27 cellular contexts compared by ENCODE assay signal in the genomic region with DNA sequence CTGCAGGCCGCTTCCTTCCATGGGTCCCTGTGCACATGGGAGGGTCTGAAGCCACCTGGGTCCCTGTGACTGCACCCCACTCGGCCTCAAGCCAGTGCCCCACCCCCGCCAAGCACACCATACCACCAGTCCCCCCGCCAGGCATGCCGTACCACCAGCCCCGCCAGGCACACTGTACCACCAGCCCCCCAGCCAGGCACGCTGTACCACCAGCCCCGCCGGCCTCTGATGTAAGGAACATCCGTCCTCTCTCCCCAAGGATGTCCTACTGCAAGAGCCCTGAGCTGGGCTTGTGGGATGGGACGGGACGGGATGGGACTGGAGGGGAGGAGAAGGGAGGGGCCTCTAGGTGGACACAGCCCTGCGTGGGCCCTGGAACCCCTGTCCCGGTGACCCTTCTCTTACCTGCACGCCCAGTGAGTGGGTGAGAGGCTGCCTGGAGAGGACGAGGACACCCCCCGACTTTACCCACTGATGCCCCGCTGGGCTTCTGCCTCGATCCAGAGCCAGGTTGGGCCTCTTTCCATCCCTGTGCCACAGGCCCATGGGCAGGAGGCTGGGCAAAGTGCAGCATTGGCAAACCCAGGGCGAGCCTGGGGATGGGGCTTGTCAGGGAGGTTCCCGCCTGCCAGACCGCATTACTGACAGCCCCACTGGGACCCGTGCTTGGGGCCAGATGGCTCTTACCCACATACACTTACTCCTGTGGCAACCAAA.
"Had no signal": no experiment of that assay in that cellular context is flagged by ENCODE, and none has a peak within 500 bp of the region (broad histone marks: within the 10 kb centered on the region; RNA-seq: fewer than 3 reads in every experiment).

No MANE protein-coding gene starts in this region.

- H3K27ac ChIP-seq: gastroesophageal sphincter, hepatocyte, lower lobe of right lung, vagina had no signal

- H3K27ac Mint-ChIP-seq: activated CD4-positive, alpha-beta memory T cell treated with anti-CD3 and anti-CD28 coated beads, Interleukin-2, amount 10 ng/mL, durations not matched to agents 7 days and 5 days; activated CD4-positive, alpha-beta T cell treated with anti-CD3 and anti-CD28 coated beads, Interleukin-2, amount 10 ng/mL, durations not matched to agents 7 days and 5 days; activated T-helper 17 cell treated with anti-CD3 and anti-CD28 coated beads, Interleukin-2, amount 50 U/mL, for 72 hours; effector memory CD8-positive, alpha-beta T cell; naive thymus-derived CD8-positive, alpha-beta T cell; stimulated activated naive CD8-positive, alpha-beta T cell treated with anti-CD3 and anti-CD28 coated beads, Interleukin-15, Interleukin-2, amounts not matched to agents 100 ng/mL and 50 ng/mL, for 24 hours; type B pancreatic cell; WTC11 had no signal

- H3K4me1 Mint-ChIP-seq: activated CD4-positive, alpha-beta memory T cell treated with anti-CD3 and anti-CD28 coated beads, Interleukin-2, amount 10 ng/mL, durations not matched to agents 7 days and 5 days; activated CD4-positive, alpha-beta T cell treated with anti-CD3 and anti-CD28 coated beads, Interleukin-2, amount 10 ng/mL, durations not matched to agents 7 days and 5 days; activated T-helper 17 cell treated with anti-CD3 and anti-CD28 coated beads, Interleukin-2, amount 50 U/mL, for 72 hours; neural crest cell; WTC11 had no signal

- ATAC-seq: activated T-cell treated with anti-CD3 and anti-CD28 coated beads, Interleukin-2, amount 50 U/mL, for 4 hours; activated T-helper 17 cell treated with anti-CD3 and anti-CD28 coated beads, Interleukin-2, amount 50 U/mL, for 72 hours; effector memory CD8-positive, alpha-beta T cell; gastroesophageal sphincter; left colon; naive thymus-derived CD8-positive, alpha-beta T cell; WTC11 had no signal

- DNase-seq: activated CD4-positive, alpha-beta memory T cell treated with anti-CD3 and anti-CD28 coated beads, Interleukin-2, amount 10 ng/mL, durations not matched to agents 7 days and 5 days; activated CD4-positive, alpha-beta T cell treated with anti-CD3 and anti-CD28 coated beads for 1 hour; activated CD4-positive, alpha-beta T cell treated with anti-CD3 and anti-CD28 coated beads, Interleukin-2, amount 10 ng/mL, durations not matched to agents 7 days and 5 days; activated gamma-delta T cell treated with Interleukin-2 at 50 U/mL for 16 hours; activated naive CD4-positive, alpha-beta T cell treated with anti-CD3 and anti-CD28 coated beads, Interleukin-2, amount 50 U/mL, for 16 hours; activated T-cell treated with anti-CD3 and anti-CD28 coated beads, Interleukin-2, amount 50 U/mL, for 4 hours; amygdala; caudate nucleus; cortex of kidney; effector memory CD8-positive, alpha-beta T cell; kidney; left colon; lower lobe of right lung; mesenchymal stem cell; naive thymus-derived CD8-positive, alpha-beta T cell; occipital lobe; right cardiac atrium; stimulated activated CD4-positive, alpha-beta T cell treated with anti-CD3 and anti-CD28 coated beads, Interleukin-2, amount 100 ng/mL, for 48 hours; substantia nigra had no signal

- H3K27me3 Mint-ChIP-seq: activated CD4-positive, alpha-beta memory T cell treated with anti-CD3 and anti-CD28 coated beads, Interleukin-2, amount 10 ng/mL, durations not matched to agents 7 days and 5 days; activated CD4-positive, alpha-beta T cell treated with anti-CD3 and anti-CD28 coated beads, Interleukin-2, amount 10 ng/mL, durations not matched to agents 7 days and 5 days; activated T-helper 17 cell treated with anti-CD3 and anti-CD28 coated beads, Interleukin-2, amount 50 U/mL, for 72 hours; naive thymus-derived CD8-positive, alpha-beta T cell; stimulated activated naive CD8-positive, alpha-beta T cell treated with anti-CD3 and anti-CD28 coated beads, Interleukin-15, Interleukin-2, amounts not matched to agents 100 ng/mL and 50 ng/mL, for 24 hours had no signal

- H3K9me3 Mint-ChIP-seq: activated CD4-positive, alpha-beta memory T cell treated with anti-CD3 and anti-CD28 coated beads, Interleukin-2, amount 10 ng/mL, durations not matched to agents 7 days and 5 days; activated CD4-positive, alpha-beta T cell treated with anti-CD3 and anti-CD28 coated beads, Interleukin-2, amount 10 ng/mL, durations not matched to agents 7 days and 5 days; activated T-cell treated with anti-CD3 and anti-CD28 coated beads, Interleukin-2, amount 50 U/mL, for 4 hours; activated T-helper 17 cell treated with anti-CD3 and anti-CD28 coated beads, Interleukin-2, amount 50 U/mL, for 72 hours; effector memory CD8-positive, alpha-beta T cell; neural crest cell; stimulated activated naive CD8-positive, alpha-beta T cell treated with anti-CD3 and anti-CD28 coated beads, Interleukin-15, Interleukin-2, amounts not matched to agents 100 ng/mL and 50 ng/mL, for 24 hours; type B pancreatic cell had no signal

- H3K27me3 ChIP-seq: gastroesophageal sphincter, hepatocyte, vagina had no signal

- H3K36me3 ChIP-seq: lower lobe of right lung, vagina had no signal

- H3K4me1 ChIP-seq: gastroesophageal sphincter, lower lobe of right lung, vagina had no signal

- H3K4me3 Mint-ChIP-seq: activated CD4-positive, alpha-beta memory T cell treated with anti-CD3 and anti-CD28 coated beads, Interleukin-2, amount 10 ng/mL, durations not matched to agents 7 days and 5 days; activated CD4-positive, alpha-beta T cell treated with anti-CD3 and anti-CD28 coated beads, Interleukin-2, amount 10 ng/mL, durations not matched to agents 7 days and 5 days; activated T-cell treated with anti-CD3 and anti-CD28 coated beads, Interleukin-2, amount 50 U/mL, for 4 hours; activated T-helper 17 cell treated with anti-CD3 and anti-CD28 coated beads, Interleukin-2, amount 50 U/mL, for 72 hours; effector memory CD8-positive, alpha-beta T cell; naive thymus-derived CD8-positive, alpha-beta T cell; neural crest cell; stimulated activated naive CD8-positive, alpha-beta T cell treated with anti-CD3 and anti-CD28 coated beads, Interleukin-15, Interleukin-2, amounts not matched to agents 100 ng/mL and 50 ng/mL, for 24 hours; type B pancreatic cell; WTC11 had no signal

- H3K4me3 ChIP-seq: gastroesophageal sphincter, hepatocyte, lower lobe of right lung, vagina had no signal

- H3K9me3 ChIP-seq: lower lobe of right lung, vagina had no signal
